ENCODE assay signal across 19 cellular contexts in the genomic region with DNA sequence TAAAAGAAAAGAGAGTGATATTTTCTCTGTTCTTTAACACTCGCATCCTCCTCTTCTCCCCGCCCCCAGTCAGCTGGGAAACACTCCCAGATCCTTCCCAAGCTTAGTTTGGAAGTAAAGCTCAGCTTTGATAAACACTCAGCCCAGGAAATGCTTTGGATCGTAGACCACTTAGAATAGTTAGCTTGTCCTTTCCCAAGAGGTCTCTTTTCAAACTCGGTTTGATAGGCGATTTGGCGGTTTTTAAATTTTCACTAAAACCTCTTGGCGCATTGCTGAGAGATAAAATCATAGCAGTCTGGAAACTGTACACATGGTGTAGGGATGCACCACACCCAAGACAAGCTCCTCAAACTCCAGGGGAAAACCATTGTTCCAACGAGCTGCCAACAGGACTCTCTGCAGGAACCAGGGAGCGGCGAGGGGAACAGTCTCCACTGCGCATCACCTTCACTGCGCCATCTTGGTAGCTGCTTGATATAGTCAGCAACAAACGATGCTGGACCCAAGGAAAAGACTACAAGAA. TPM values are rescaled to one million over a fixed set of nuclear protein-coding genes. Genes with fewer than 3 reads are reported as not detected.
DNase-seq lines count a peak whose midpoint lies in the region; FAIRE-seq and TF ChIP-seq lines count a peak whose summit lies in the region.
"Had no signal": no experiment of that assay in that cellular context is flagged by ENCODE, and none has a peak within 500 bp of the region (broad histone marks: within the 10 kb centered on the region; RNA-seq: fewer than 3 reads in every experiment).

No MANE protein-coding gene starts in this region.

- no peak overlapping the region for H3K4me3 ChIP-seq in Peyer's patch
- H3K4me3 ChIP-seq in esophagus squamous epithelium: peak overlapping the region in 1 of 4 donors; percentile 33
- peak overlapping the region in 1 of 2 experiments; percentile 63 for H3K4me3 ChIP-seq in mesenchymal stem cell (ENCODE audit: insufficient read depth in 1 of 2, low read depth in 1 of 2, low read length in 2 of 2)
- peak overlapping the region; percentile 12 to 28 for H3K4me3 ChIP-seq in tibial artery
- H3K4me3 ChIP-seq in lower leg skin (ENCODE audit: low read depth, poor library complexity, severe bottlenecking): no peak overlapping the region

- H3K4ac ChIP-seq in mesenchymal stem cell (ENCODE audit: low read depth in 1 of 2, low read length in 2 of 2): no peak overlapping the region

- no peaks in the 10 kb centered on the region for H3K27me3 Mint-ChIP-seq in activated CD4-positive, alpha-beta T cell treated with anti-CD3 and anti-CD28 coated beads, Interleukin-2, amount 10 ng/mL, durations not matched to agents 7 days and 5 days
- H3K27me3 Mint-ChIP-seq: naive B cell had no signal

- no peak for TF ChIP-seq POLR2A in Peyer's patch (IDR thresholded peaks at IDR 0.05)
- no peak for TF ChIP-seq POLR2A in esophagus squamous epithelium (IDR thresholded peaks at IDR 0.05)
- TF ChIP-seq POLR2A in lower leg skin (IDR thresholded peaks at IDR 0.05): no peak

- no peak overlapping the region for H4K8ac ChIP-seq in mesenchymal stem cell (ENCODE audit: low read length)

- WGBS in esophagus squamous epithelium, 2 donors: 65 to 73% methylated on average over 10 to 13 of the region's 13 CpGs
- 74% methylated on average over 13 of the region's 13 CpGs for WGBS in mesenchymal stem cell
- WGBS in lower leg skin, 2 donors: 22 to 32% methylated on average over 13 of the region's 13 CpGs

- H2AFZ ChIP-seq in mesenchymal stem cell (ENCODE audit: low read depth, low read length): no peak overlapping the region

- TF ChIP-seq CTCF in Peyer's patch (IDR thresholded peaks at IDR 0.05) (no peak), esophagus squamous epithelium (IDR thresholded peaks at IDR 0.05) (no peak), tibial artery (IDR thresholded peaks at IDR 0.05) (no peak), lower leg skin (IDR thresholded peaks at IDR 0.05) (no peak)

- peak overlapping the region; percentile 70 for H4K91ac ChIP-seq in mesenchymal stem cell (ENCODE audit: low read length)

- H3K27me3 ChIP-seq in Peyer's patch (no peaks in the 10 kb centered on the region), esophagus squamous epithelium (no peaks in the 10 kb centered on the region), mesenchymal stem cell (ENCODE audit: control insufficient read depth in 1 of 2, insufficient read depth in 1 of 2, low read length in 2 of 2) (no peaks in the 10 kb centered on the region), tibial artery (no peaks in the 10 kb centered on the region)

- no peak overlapping the region for H2BK120ac ChIP-seq in mesenchymal stem cell (ENCODE audit: low read depth, low read length)

- H3K9me3 Mint-ChIP-seq in activated CD4-positive, alpha-beta T cell treated with anti-CD3 and anti-CD28 coated beads, Interleukin-2, amount 10 ng/mL, durations not matched to agents 7 days and 5 days: peaks cover 18% of the 10 kb centered on the region

- no peak for FAIRE-seq in HTR-8/SVneo (lab: Jason Lieb, UNC)

- H3K27ac ChIP-seq in Peyer's patch (peak overlapping the region; percentile 6 to 50 (median 40)), esophagus squamous epithelium (peak overlapping the region; percentile 37 to 99 (median 89)), mesenchymal stem cell (ENCODE audit: low read length, poor library complexity, severe bottlenecking) (no peak overlapping the region), tibial artery (peak overlapping the region; percentile 80 to 83)

- H3K4me2 ChIP-seq in mesenchymal stem cell (ENCODE audit: low read length, poor library complexity, severe bottlenecking): no peak overlapping the region

- H3K9ac ChIP-seq in mesenchymal stem cell (ENCODE audit: low read length): peak overlapping the region; percentile 81

- H3K36me3 Mint-ChIP-seq in activated CD4-positive, alpha-beta T cell treated with anti-CD3 and anti-CD28 coated beads, Interleukin-2, amount 10 ng/mL, durations not matched to agents 7 days and 5 days (ENCODE audit: low read depth): peaks cover 26% of the 10 kb centered on the region

- peak overlapping the region in 1 of 2 experiments; percentile 68 for H3K18ac ChIP-seq in mesenchymal stem cell (ENCODE audit: low read depth in 1 of 2, low read length in 2 of 2)

- H3K4me3 Mint-ChIP-seq in activated CD4-positive, alpha-beta T cell treated with anti-CD3 and anti-CD28 coated beads, Interleukin-2, amount 10 ng/mL, durations not matched to agents 7 days and 5 days: no peak overlapping the region

- H2BK5ac ChIP-seq in mesenchymal stem cell (ENCODE audit: low read depth, low read length, poor library complexity, severe bottlenecking): no peak overlapping the region

- H3K9me3 ChIP-seq in Peyer's patch: no peaks in the 10 kb centered on the region
- no peaks in the 10 kb centered on the region for H3K9me3 ChIP-seq in esophagus squamous epithelium
- no peaks in the 10 kb centered on the region for H3K9me3 ChIP-seq in mesenchymal stem cell (ENCODE audit: control insufficient read depth, low read length)
- H3K9me3 ChIP-seq in tibial artery: no peaks in the 10 kb centered on the region

- POLR2A ChIA-PET in activated CD4-positive, alpha-beta T cell treated with anti-CD3 and anti-CD28 coated beads, Interleukin-2, amount 10 ng/mL, durations not matched to agents 7 days and 5 days (lab: Charles Lee): no interaction called here

- H3K4me1 ChIP-seq in Peyer's patch: peaks cover 0 to 45% (median 3%) of the 10 kb centered on the region in 4 donors
- peaks cover 24 to 87% (median 65%) of the 10 kb centered on the region in 3 donors for H3K4me1 ChIP-seq in esophagus squamous epithelium
- peaks cover 5% of the 10 kb centered on the region for H3K4me1 ChIP-seq in mesenchymal stem cell (ENCODE audit: control insufficient read depth, insufficient read depth, low read depth, low read length)
- H3K4me1 ChIP-seq in tibial artery: peaks cover 0 to 90% (median 54%) of the 10 kb centered on the region in 4 donors

- CTCF ChIA-PET in activated CD4-positive, alpha-beta T cell treated with anti-CD3 and anti-CD28 coated beads, Interleukin-2, amount 10 ng/mL, durations not matched to agents 7 days and 5 days (lab: Charles Lee): interaction anchor here (0.7 to 1.3 kb wide), 2 partner anchors 9 to 10 kb away, joined by 5 read pairs; no protein-coding TSS in a partner anchor

- intact Hi-C loops in esophagus squamous epithelium (cut with DNase I): no loop called here
- intact Hi-C loops in tibial artery (cut with DNase I; ENCODE audit: low total_unique reads): no loop called here
- intact Hi-C loops in lower leg skin (cut with DNase I; ENCODE audit: low total_unique reads): no loop called here

- peaks cover 0 to 5% (median 0%) of the 10 kb centered on the region in 3 donors for H3K36me3 ChIP-seq in Peyer's patch
- H3K36me3 ChIP-seq in esophagus squamous epithelium: peaks cover 0 to 5% (median 0%) of the 10 kb centered on the region in 3 donors
- H3K36me3 ChIP-seq in mesenchymal stem cell (ENCODE audit: control insufficient read depth in 1 of 2, insufficient read depth in 2 of 2, low read depth in 1 of 2, low read length in 2 of 2): peaks cover 4 to 6% of the 10 kb centered on the region in 2 experiments
- H3K36me3 ChIP-seq in tibial artery: no peaks in the 10 kb centered on the region

- no peak overlapping the region for H3K23ac ChIP-seq in mesenchymal stem cell (ENCODE audit: low read length in 2 of 2)

- no peak overlapping the region for H2BK15ac ChIP-seq in mesenchymal stem cell (ENCODE audit: low read depth, poor library complexity, severe bottlenecking)

- no peak overlapping the region for H2AK5ac ChIP-seq in mesenchymal stem cell (ENCODE audit: low read length, severe bottlenecking)

- H3K14ac ChIP-seq in mesenchymal stem cell (ENCODE audit: low read length in 2 of 2): no peak overlapping the region

- H3K4me1 Mint-ChIP-seq in activated CD4-positive, alpha-beta T cell treated with anti-CD3 and anti-CD28 coated beads, Interleukin-2, amount 10 ng/mL, durations not matched to agents 7 days and 5 days: peaks cover 13% of the 10 kb centered on the region

- H3K27ac Mint-ChIP-seq in activated CD4-positive, alpha-beta T cell treated with anti-CD3 and anti-CD28 coated beads, Interleukin-2, amount 10 ng/mL, durations not matched to agents 7 days and 5 days: no peak overlapping the region

- peak overlapping the region in 1 of 2 experiments; percentile 83 for H2BK12ac ChIP-seq in mesenchymal stem cell (ENCODE audit: low read length in 2 of 2)

- peaks cover 6% of the 10 kb centered on the region for H3K79me1 ChIP-seq in mesenchymal stem cell (replicated peaks; ENCODE audit: low read length, poor library complexity, severe bottlenecking)

- DNase-seq in Peyer's patch (no peak), esophagus squamous epithelium (lab: John Stamatoyannopoulos, UW) (no peak), mesenchymal stem cell (peak; percentile 66), tibial artery (peak; percentile 59 to 75), NCI-H187 (lab: John Stamatoyannopoulos, UW) (no peak), lower leg skin (ENCODE audit: low spot score in 2 of 2) (no peak), HTR-8/SVneo (ENCODE audit: insufficient read length, low spot score) (no peak)
- DNase-seq in activated CD4-positive, alpha-beta T cell treated with anti-CD3 and anti-CD28 coated beads, Interleukin-2, amount 10 ng/mL, durations not matched to agents 7 days and 5 days: no peak
- DNase-seq: activated CD4-positive, alpha-beta T cell treated with anti-CD3 and anti-CD28 coated beads, Interleukin-2, amount 50 U/mL, for 1 hour; activated effector memory CD4-positive, alpha-beta T cell treated with Interleukin-2 at 50 U/mL for 16 hours; caudate nucleus; COR-L47; KG1; naive B cell; NCI-H1694; NCI-H69; SHP77; stimulated activated CD4-positive, alpha-beta T cell treated with anti-CD3 and anti-CD28 coated beads, Interleukin-4, amount 100 ng/mL, for 24 hours; stimulated activated naive CD8-positive, alpha-beta T cell treated with anti-CD3 and anti-CD28 coated beads, Interleukin-15, Interleukin-2, amounts not matched to agents 100 U/mL and 50 U/mL, for 24 hours had no signal

RNA-seq across cellular contexts. Expression of a gene that starts 22.3 kb away (rescaled TPM):
- total RNA-seq in Peyer's patch (10 to 100 TPM; 17.2 to 85.0 (median 43.0) TPM), esophagus squamous epithelium (10 to 100 TPM; 16.4 to 36.2 (median 24.6) TPM), lower leg skin (10 to 100 TPM; 26.8 to 44.7 (median 31.5) TPM)
- 11.8 TPM for polyA plus RNA-seq in mesenchymal stem cell (2013, experiment 1 of 2)
- 12.5 TPM for polyA plus RNA-seq in mesenchymal stem cell (2013, experiment 2 of 2)
- total RNA-seq in activated CD4-positive, alpha-beta T cell treated with anti-CD3 and anti-CD28 coated beads, Interleukin-2, amount 10 ng/mL, durations not matched to agents 7 days and 5 days: 10 to 100 TPM; 12.6 to 14.2 TPM

Comparison
In these comparisons a context has a peak if more than half of its experiments do, and no peak if none do; other contexts are left out.
1. DNase-seq: peak in mesenchymal stem cell (single experiment) and tibial artery (2 of 2); none in Peyer's patch (0 of 3), esophagus squamous epithelium (single experiment), NCI-H187 (0 of 2), lower leg skin (0 of 2), HTR-8/SVneo (single experiment) and activated CD4-positive, alpha-beta T cell treated with anti-CD3 and anti-CD28 coated beads, Interleukin-2, amount 10 ng/mL, durations not matched to agents 7 days and 5 days (single experiment).
2. H3K4me3 ChIP-seq: peak in tibial artery (2 of 2); none in Peyer's patch (0 of 4) and lower leg skin (single experiment).